Comparison of ENCODE assay signal across 8 cellular contexts in the genomic region with DNA sequence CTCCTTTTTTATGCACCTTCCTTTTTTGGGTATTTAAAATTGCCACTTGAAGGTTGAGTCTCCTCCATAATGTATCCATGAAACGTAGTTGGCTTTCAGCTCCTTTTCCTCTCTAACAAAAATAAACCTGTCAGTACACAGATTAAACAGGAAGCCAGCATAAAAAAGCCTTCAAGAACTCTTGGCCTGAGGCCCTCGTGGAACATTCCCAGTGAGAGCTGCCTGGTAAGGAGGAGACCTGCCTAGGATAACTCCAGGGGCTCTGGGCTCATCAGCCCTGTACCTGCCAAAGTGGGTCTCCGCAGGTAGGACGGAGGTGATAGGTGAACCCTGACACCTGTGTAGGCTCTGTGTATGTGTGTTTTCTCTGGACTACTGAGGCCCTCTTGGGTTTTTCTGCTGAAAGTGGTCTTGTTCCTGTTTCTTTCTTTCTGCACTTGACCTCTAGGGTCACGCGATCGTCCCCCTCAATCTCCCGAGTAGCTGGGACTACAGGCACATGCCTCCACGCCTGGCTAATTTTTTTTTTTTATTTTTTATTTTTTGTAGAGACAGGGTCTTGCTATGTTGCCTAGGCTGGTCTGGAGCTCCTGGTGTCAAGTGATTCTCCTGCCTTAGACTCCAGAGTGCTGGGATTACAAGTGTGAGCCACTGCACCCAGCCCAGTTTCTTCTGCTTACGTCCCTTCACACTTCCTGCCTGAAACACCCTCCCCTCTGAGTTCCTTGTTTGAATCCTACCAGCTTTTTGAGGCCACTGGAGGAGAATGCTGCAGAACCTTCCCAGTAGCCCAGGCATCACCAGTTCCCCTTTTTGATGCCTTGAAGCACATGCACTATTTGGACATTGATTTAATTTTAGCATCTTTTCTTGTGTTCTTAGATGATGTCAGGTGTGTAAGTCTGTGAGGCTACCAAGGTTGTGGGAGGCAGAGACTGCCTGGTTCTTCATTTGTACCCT. TPM values are rescaled to one million over a fixed set of nuclear protein-coding genes. Genes with fewer than 3 reads are reported as not detected.
DNase-seq lines count a peak whose midpoint lies in the region; ATAC-seq and TF ChIP-seq lines count a peak whose summit lies in the region.

No MANE protein-coding gene starts in this region.

- no TSS peak for BruUV-seq in mammary epithelial cell (replicated peaks; lab: Mats Ljungman, UMichigan)

- peaks cover 3 to 11% of the 10 kb centered on the region in 2 donors for H3K4me1 ChIP-seq in breast epithelium
- peaks cover 55% of the 10 kb centered on the region for H3K4me1 ChIP-seq in mammary epithelial cell (ENCODE audit: insufficient read depth, low read length)
- peaks cover 0 to 16% (median 5%) of the 10 kb centered on the region in 4 donors for H3K4me1 ChIP-seq in right lobe of liver
- H3K4me1 ChIP-seq in aorta (ENCODE audit: control insufficient read depth in 1 of 2, insufficient read depth in 2 of 2, low read length in 2 of 2): peaks cover 0 to 7% of the 10 kb centered on the region in 2 donors

- peaks cover 49% of the 10 kb centered on the region for H3K4me1 Mint-ChIP-seq in activated T-helper 17 cell treated with anti-CD3 and anti-CD28 coated beads, Interleukin-2, amount 50 U/mL, for 72 hours

- intact Hi-C loops in breast epithelium (cut with DNase I; ENCODE audit: low total_unique reads) (no loop called here), mammary epithelial cell (cut with micrococcal nuclease) (no loop called here), right lobe of liver (cut with DNase I) (no loop called here), aorta (cut with DNase I) (no loop called here)

- no peak overlapping the region for H3K4me3 ChIP-seq in breast epithelium
- no peak overlapping the region for H3K4me3 ChIP-seq in mammary epithelial cell (replicated peaks in 1 of 3; ENCODE audit: insufficient read depth in 1 of 3, low read depth in 2 of 3, low read length in 3 of 3)
- H3K4me3 ChIP-seq in right lobe of liver: no peak overlapping the region
- no peak overlapping the region for H3K4me3 ChIP-seq in aorta (ENCODE audit: low read length in 2 of 2)

- peak overlapping the region; percentile 86 for H3K4me3 Mint-ChIP-seq in activated T-helper 17 cell treated with anti-CD3 and anti-CD28 coated beads, Interleukin-2, amount 50 U/mL, for 72 hours

- no peak overlapping the region for H2AFZ ChIP-seq in mammary epithelial cell (ENCODE audit: low read depth, low read length)

- no peaks in the 10 kb centered on the region for H3K9me3 Mint-ChIP-seq in activated T-helper 17 cell treated with anti-CD3 and anti-CD28 coated beads, Interleukin-2, amount 50 U/mL, for 72 hours

- no peak overlapping the region for H3K9ac ChIP-seq in mammary epithelial cell (ENCODE audit: insufficient read depth, low read length)

- dilution Hi-C loops in mammary epithelial cell (cut with HindIII; ENCODE audit: low sequenced_read_pairs): no loop called here

- H3K36me3 Mint-ChIP-seq in activated T-helper 17 cell treated with anti-CD3 and anti-CD28 coated beads, Interleukin-2, amount 50 U/mL, for 72 hours (ENCODE audit: low read depth): peaks cover 97% of the 10 kb centered on the region

- H4K20me1 ChIP-seq in mammary epithelial cell (ENCODE audit: insufficient read depth, low read length): peaks cover 3% of the 10 kb centered on the region

- peak overlapping the region; percentile 45 to 79 for H3K27ac ChIP-seq in breast epithelium
- no peak overlapping the region for H3K27ac ChIP-seq in mammary epithelial cell (ENCODE audit: insufficient read depth, low read depth, low read length)
- H3K27ac ChIP-seq in right lobe of liver: peak overlapping the region; percentile 62 to 95 (median 79)
- H3K27ac ChIP-seq in aorta (ENCODE audit: low read depth in 1 of 2, low read length in 2 of 2): peak overlapping the region in 1 of 2 donors; percentile 42

- H3K27ac Mint-ChIP-seq in activated T-helper 17 cell treated with anti-CD3 and anti-CD28 coated beads, Interleukin-2, amount 50 U/mL, for 72 hours: peak overlapping the region; percentile 99

- no peak overlapping the region for H3K4me2 ChIP-seq in mammary epithelial cell (ENCODE audit: insufficient read depth, low read depth, low read length)

- DNase-seq in breast epithelium (ENCODE audit: low spot score in 2 of 2): no peak
- DNase-seq in mammary epithelial cell: no peak
- no peak for DNase-seq in right lobe of liver
- peak in 1 of 2 donors; percentile 71 for DNase-seq in aorta
- no peak for DNase-seq in NCI-H1436 treated with DMSO at 0.1 percent for 48 hours (lab: John Stamatoyannopoulos, UW)
- DNase-seq in activated CD4-positive, alpha-beta T cell treated with anti-CD3 and anti-CD28 coated beads for 1 hour: no peak
- DNase-seq in EL: no peak

- no peak for TF ChIP-seq POLR2A in breast epithelium (IDR thresholded peaks at IDR 0.05)
- peak; percentile 29 for TF ChIP-seq POLR2A in right lobe of liver (IDR thresholded peaks at IDR 0.05)

- peaks cover 96% of the 10 kb centered on the region for H3K79me2 ChIP-seq in mammary epithelial cell (ENCODE audit: insufficient read depth, low read length)

- H3K36me3 ChIP-seq in breast epithelium (no peaks in the 10 kb centered on the region), mammary epithelial cell (ENCODE audit: insufficient read depth, low read length) (peaks cover 2% of the 10 kb centered on the region), right lobe of liver (peaks cover 0 to 5% (median 0%) of the 10 kb centered on the region in 4 donors), aorta (ENCODE audit: control insufficient read depth in 1 of 2, insufficient read depth in 2 of 2, low read length in 1 of 2) (no peaks in the 10 kb centered on the region)

- no peaks in the 10 kb centered on the region for H3K27me3 ChIP-seq in breast epithelium
- no peaks in the 10 kb centered on the region for H3K27me3 ChIP-seq in mammary epithelial cell (ENCODE audit: insufficient read depth, low read length)
- no peaks in the 10 kb centered on the region for H3K27me3 ChIP-seq in right lobe of liver
- no peaks in the 10 kb centered on the region for H3K27me3 ChIP-seq in aorta (ENCODE audit: control insufficient read depth in 1 of 2, insufficient read depth in 2 of 2, low read length in 1 of 2)

- no peaks in the 10 kb centered on the region for H3K27me3 Mint-ChIP-seq in activated T-helper 17 cell treated with anti-CD3 and anti-CD28 coated beads, Interleukin-2, amount 50 U/mL, for 72 hours

- WGBS in mammary epithelial cell (ENCODE audit: low coverage, missing lambda C conversion rate): 83% methylated on average over 10 of the region's 10 CpGs
- WGBS in right lobe of liver (ENCODE audit: insufficient coverage, low coverage, low lambda C conversion rate, missing lambda C conversion rate): 73% methylated on average over 10 of the region's 10 CpGs
- WGBS in aorta, 2 donors: 30 to 43% methylated on average over 10 of the region's 10 CpGs

- in situ Hi-C loops in mammary epithelial cell (cut with MboI; ENCODE audit: low sequenced_read_pairs in 2 of 2): no loop called here

- ATAC-seq in activated T-helper 17 cell treated with anti-CD3 and anti-CD28 coated beads, Interleukin-2, amount 50 U/mL, for 72 hours (replicated peaks): no peak
- peak; percentile 24 to 63 (median 44) for ATAC-seq in right lobe of liver
- peak; percentile 24 for ATAC-seq in aorta (ENCODE audit: low FRiP score)

- CTCF ChIA-PET in mammary epithelial cell (lab: Charles Lee; ENCODE audit: low non-redundant PET): no interaction called here

- H3K9me3 ChIP-seq in breast epithelium: no peaks in the 10 kb centered on the region
- no peaks in the 10 kb centered on the region for H3K9me3 ChIP-seq in mammary epithelial cell (replicated peaks; ENCODE audit: insufficient read depth, low read length)
- H3K9me3 ChIP-seq in right lobe of liver: no peaks in the 10 kb centered on the region
- no peaks in the 10 kb centered on the region for H3K9me3 ChIP-seq in aorta (ENCODE audit: control insufficient read depth, low read length)

- TF ChIP-seq CTCF in breast epithelium (IDR thresholded peaks at IDR 0.05): no peak
- TF ChIP-seq CTCF in mammary epithelial cell (conservative IDR thresholded peaks at IDR 0.05 in 1 of 2, IDR thresholded peaks at IDR 0.05 in 1 of 2; ENCODE audit: extremely low read depth in 1 of 2, insufficient read depth in 1 of 2, low read depth in 1 of 2, low read length in 2 of 2): no peak
- TF ChIP-seq CTCF in right lobe of liver (IDR thresholded peaks at IDR 0.05): no peak

RNA-seq across cellular contexts. Expression of gene PGS1, which starts 9.8 kb away (rescaled TPM):
- total RNA-seq in breast epithelium (10 to 100 TPM; 33.9 to 58.7 (median 50.2) TPM), mammary epithelial cell (10 to 100 TPM; 29.1 to 31.5 TPM), right lobe of liver (10 to 100 TPM in 5 of 6 experiments, 1 to 10 TPM in 1; 8.8 to 17.5 (median 13.4) TPM), aorta (10 to 100 TPM; 46.5 to 67.0 TPM)
- polyA plus RNA-seq in mammary epithelial cell (19.8 TPM), aorta (10 to 100 TPM in 1 of 2 donors, 1 to 10 TPM in 1; 9.9 to 30.3 TPM)
- 29.9 TPM for polyA minus RNA-seq in mammary epithelial cell
- total RNA-seq in activated T-helper 17 cell treated with anti-CD3 and anti-CD28 coated beads, Interleukin-2, amount 50 U/mL, for 72 hours: 100 to 1,000 TPM in 1 of 2 donors, 10 to 100 TPM in 1; 76.1 to 101 TPM

RNA-seq across cellular contexts. Expression of gene SOCS3, which starts 28.4 kb away (rescaled TPM):
- total RNA-seq in breast epithelium (100 to 1,000 TPM in 1 of 3 donors, 10 to 100 TPM in 2; 58.1 to 190 (median 76.4) TPM), mammary epithelial cell (10 to 100 TPM in 1 of 2 donors, 1 to 10 TPM in 1; 4.3 to 24.7 TPM), right lobe of liver (10 to 100 TPM in 4 of 6 experiments, 1 to 10 TPM in 2; 1.2 to 87.3 (median 24.1) TPM), aorta (100 to 1,000 TPM; 107 to 182 TPM)
- polyA plus RNA-seq in mammary epithelial cell (3.5 TPM), aorta (10 to 100 TPM; 15.5 to 76.1 TPM)
- 1.8 TPM for polyA minus RNA-seq in mammary epithelial cell
- 100 to 1,000 TPM; 129 to 175 TPM for total RNA-seq in activated T-helper 17 cell treated with anti-CD3 and anti-CD28 coated beads, Interleukin-2, amount 50 U/mL, for 72 hours
